12 cellular contexts compared by ENCODE assay signal in the genomic region with DNA sequence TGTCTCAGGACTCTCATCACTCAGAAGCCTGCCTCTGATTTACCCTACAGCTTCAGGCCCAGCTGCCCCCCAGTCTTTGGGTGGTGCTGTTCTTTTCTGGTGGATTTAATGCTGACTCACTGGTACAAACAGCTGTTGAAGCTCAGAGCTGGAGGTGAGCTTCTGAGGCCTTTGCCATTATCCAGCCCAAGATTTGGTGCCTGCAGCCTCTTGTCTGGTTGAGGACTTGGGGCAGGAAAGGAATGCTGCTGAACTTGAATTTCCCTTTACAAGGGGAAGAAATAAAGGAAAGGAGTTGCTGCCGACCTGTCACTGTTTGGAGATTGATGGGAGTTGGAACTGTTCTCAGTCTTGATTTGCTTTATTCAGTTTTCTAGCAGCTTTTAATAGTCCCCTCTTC. TPM values are rescaled to one million over a fixed set of nuclear protein-coding genes. Genes with fewer than 3 reads are reported as not detected.
DNase-seq lines count a peak whose midpoint lies in the region; ATAC-seq and TF ChIP-seq lines count a peak whose summit lies in the region.
"Had no signal": no experiment of that assay in that cellular context is flagged by ENCODE, and none has a peak within 500 bp of the region (broad histone marks: within the 10 kb centered on the region; RNA-seq: fewer than 3 reads in every experiment).

No MANE protein-coding gene starts in this region.

- no peak for TF ChIP-seq EP300 in stomach (IDR thresholded peaks at IDR 0.05)

- H3K4me3 ChIP-seq in adrenal gland (no peak overlapping the region), stomach (no peak overlapping the region)

- peak overlapping the region; percentile 59 for H3K27ac Mint-ChIP-seq in activated CD4-positive, alpha-beta T cell treated with anti-CD3 and anti-CD28 coated beads for 36 hours
- no peak overlapping the region for H3K27ac Mint-ChIP-seq in activated CD4-positive, alpha-beta T cell treated with anti-CD3 and anti-CD28 coated beads, Interleukin-2, amount 10 ng/mL, durations not matched to agents 24 days and 14 days

- CTCF ChIA-PET in activated CD4-positive, alpha-beta T cell treated with anti-CD3 and anti-CD28 coated beads for 36 hours (lab: Charles Lee): interaction anchor here (0.6 to 2.5 kb wide), 8 partner anchors 10 to 527 kb away, joined by 3 to 6 read pairs (median 4); no protein-coding TSS in a partner anchor
- CTCF ChIA-PET in HEK293T (lab: Yijun Ruan, JAX): no interaction called here

- TF ChIP-seq POLR2A in adrenal gland (IDR thresholded peaks at IDR 0.05): no peak
- TF ChIP-seq POLR2A in stomach (IDR thresholded peaks at IDR 0.05): no peak

- peak overlapping the region in 3 of 5 donors; percentile 54 to 90 (median 63) for H3K27ac ChIP-seq in adrenal gland
- H3K27ac ChIP-seq in stomach: peak overlapping the region in 4 of 5 donors; percentile 24 to 37 (median 28)

- peaks cover 0 to 68% of the 10 kb centered on the region in 2 donors for H3K36me3 ChIP-seq in adrenal gland (replicated peaks in 1 of 2)
- peaks cover 50 to 94% (median 92%) of the 10 kb centered on the region in 4 donors for H3K36me3 ChIP-seq in stomach

- intact Hi-C loops in activated CD4-positive, alpha-beta T cell treated with anti-CD3 and anti-CD28 coated beads for 36 hours (cut with DNase I, micrococcal nuclease): no loop called here
- intact Hi-C loops in activated CD4-positive, alpha-beta T cell treated with anti-CD3 and anti-CD28 coated beads, Interleukin-2, amount 10 ng/mL, durations not matched to agents 24 days and 14 days (cut with micrococcal nuclease): no loop called here
- intact Hi-C loops in adrenal gland (cut with DNase I) (no loop called here), stomach (cut with DNase I; ENCODE audit: low total_unique reads) (loop anchor here (10.0 kb wide), 1 partner anchor 46 kb away; no protein-coding TSS in a partner anchor)

- no peaks in the 10 kb centered on the region for H3K9me3 Mint-ChIP-seq in activated CD4-positive, alpha-beta T cell treated with anti-CD3 and anti-CD28 coated beads for 36 hours (ENCODE audit: low read depth)
- no peaks in the 10 kb centered on the region for H3K9me3 Mint-ChIP-seq in activated CD4-positive, alpha-beta T cell treated with anti-CD3 and anti-CD28 coated beads, Interleukin-2, amount 10 ng/mL, durations not matched to agents 24 days and 14 days

- in situ Hi-C loops in ACHN (cut with HindIII; ENCODE audit: low pct_ligation_motif_present, low pct_unique_long_range_greater_than_20kb, low sequenced_read_pairs): no loop called here

- H3K4me1 Mint-ChIP-seq in activated CD4-positive, alpha-beta T cell treated with anti-CD3 and anti-CD28 coated beads for 36 hours: no peaks in the 10 kb centered on the region
- H3K4me1 Mint-ChIP-seq in activated CD4-positive, alpha-beta T cell treated with anti-CD3 and anti-CD28 coated beads, Interleukin-2, amount 10 ng/mL, durations not matched to agents 24 days and 14 days: peaks cover 9% of the 10 kb centered on the region

- no peak for TF ChIP-seq CTCF in adrenal gland (IDR thresholded peaks at IDR 0.05)
- TF ChIP-seq CTCF in stomach (IDR thresholded peaks at IDR 0.05): no peak

- H3K36me3 Mint-ChIP-seq in activated CD4-positive, alpha-beta T cell treated with anti-CD3 and anti-CD28 coated beads for 36 hours (ENCODE audit: low read depth): peaks cover 60% of the 10 kb centered on the region
- H3K36me3 Mint-ChIP-seq in activated CD4-positive, alpha-beta T cell treated with anti-CD3 and anti-CD28 coated beads, Interleukin-2, amount 10 ng/mL, durations not matched to agents 24 days and 14 days (ENCODE audit: low read depth): peaks cover 64% of the 10 kb centered on the region

- no peaks in the 10 kb centered on the region for H3K27me3 ChIP-seq in adrenal gland
- H3K27me3 ChIP-seq in stomach: no peaks in the 10 kb centered on the region

- POLR2A ChIA-PET in activated CD4-positive, alpha-beta T cell treated with anti-CD3 and anti-CD28 coated beads for 36 hours (lab: Charles Lee): interaction anchor here (0.6 kb wide), 1 partner anchor 332 kb away, joined by 3 read pairs; no protein-coding TSS in a partner anchor
- POLR2A ChIA-PET in HEK293T (lab: Yijun Ruan, JAX): interaction anchor here (0.6 to 2.3 kb wide), 5 partner anchors 9 to 55 kb away, joined by 3 to 17 read pairs (median 3); no protein-coding TSS in a partner anchor

- no peaks in the 10 kb centered on the region for H3K27me3 Mint-ChIP-seq in activated CD4-positive, alpha-beta T cell treated with anti-CD3 and anti-CD28 coated beads for 36 hours
- no peaks in the 10 kb centered on the region for H3K27me3 Mint-ChIP-seq in activated CD4-positive, alpha-beta T cell treated with anti-CD3 and anti-CD28 coated beads, Interleukin-2, amount 10 ng/mL, durations not matched to agents 24 days and 14 days

- H3K4me1 ChIP-seq in adrenal gland (replicated peaks in 1 of 2) (peaks cover 8 to 18% of the 10 kb centered on the region in 2 donors), stomach (peaks cover 4 to 13% (median 11%) of the 10 kb centered on the region in 4 donors)

- H3K9me3 ChIP-seq in adrenal gland (replicated peaks in 1 of 3): no peaks in the 10 kb centered on the region
- no peaks in the 10 kb centered on the region for H3K9me3 ChIP-seq in stomach

- no peak for ATAC-seq in activated CD4-positive, alpha-beta T cell treated with anti-CD3 and anti-CD28 coated beads for 36 hours
- ATAC-seq in HG03521 (IDR thresholded peaks at IDR 0.05; ENCODE audit: unreplicated experiment): no peak

- H3K4me3 Mint-ChIP-seq in activated CD4-positive, alpha-beta T cell treated with anti-CD3 and anti-CD28 coated beads for 36 hours: no peak overlapping the region
- no peak overlapping the region for H3K4me3 Mint-ChIP-seq in activated CD4-positive, alpha-beta T cell treated with anti-CD3 and anti-CD28 coated beads, Interleukin-2, amount 10 ng/mL, durations not matched to agents 24 days and 14 days

- 15 to 40% (median 33%) methylated on average over 1 of the region's 1 CpG for WGBS in adrenal gland, 4 donors
- 13 to 31% (median 25%) methylated on average over 1 of the region's 1 CpG for WGBS in stomach, 5 donors

- no peak for DNase-seq in activated CD4-positive, alpha-beta T cell treated with anti-CD3 and anti-CD28 coated beads for 36 hours
- DNase-seq in activated CD4-positive, alpha-beta T cell treated with anti-CD3 and anti-CD28 coated beads, Interleukin-2, amount 10 ng/mL, durations not matched to agents 24 days and 14 days: no peak
- DNase-seq in adrenal gland: no peak
- peak; percentile 43 for DNase-seq in iPS-NIHi11 (ENCODE audit: low spot score)
- no peak for DNase-seq in stomach
- DNase-seq in ACHN: no peak
- no peak for DNase-seq in HEK293T (ENCODE audit: extremely low spot score)
- DNase-seq: activated gamma-delta T cell; midbrain; NK-92 treated with Interleukin-12 subunit alpha and Interleukin-12 subunit beta, amount 100 ng/mL, for 24 hours; T-helper 9 cell had no signal

TF ChIP-seq in HEK293T, 16 proteins besides CTCF, POLR2A, EP300 and RAD21:
- TF ChIP-seq L3MBTL2 (conservative IDR thresholded peaks at IDR 0.05): no peak

RNA-seq across cellular contexts. Expression of gene ABCF1, which starts 19.8 kb away (rescaled TPM):
- total RNA-seq in activated CD4-positive, alpha-beta T cell treated with anti-CD3 and anti-CD28 coated beads for 36 hours: 100 to 1,000 TPM in 1 of 2 experiments, 10 to 100 TPM in 1; 100.0 to 105 TPM
- total RNA-seq in activated CD4-positive, alpha-beta T cell treated with anti-CD3 and anti-CD28 coated beads, Interleukin-2, amount 10 ng/mL, durations not matched to agents 24 days and 14 days: 123 and 125 TPM in 2 replicates
- total RNA-seq in adrenal gland: 10 to 100 TPM; 24.6 to 53.1 (median 36.2) TPM
- polyA plus RNA-seq in adrenal gland: 10 to 100 TPM; 18.7 to 75.2 (median 41.3) TPM
- 10 to 100 TPM in 4 of 5 donors, 1 to 10 TPM in 1; 7.6 to 32.6 (median 28.3) TPM for total RNA-seq in stomach
- polyA plus RNA-seq in stomach: 10 to 100 TPM; 17.1 to 28.0 (median 26.8) TPM

RNA-seq across cellular contexts. Expression of gene PPP1R10, which starts 26.0 kb away (rescaled TPM):
- total RNA-seq in activated CD4-positive, alpha-beta T cell treated with anti-CD3 and anti-CD28 coated beads for 36 hours: 10 to 100 TPM; 75.6 to 100.0 TPM
- total RNA-seq in activated CD4-positive, alpha-beta T cell treated with anti-CD3 and anti-CD28 coated beads, Interleukin-2, amount 10 ng/mL, durations not matched to agents 24 days and 14 days: 106 and 107 TPM in 2 replicates
- total RNA-seq in adrenal gland (100 to 1,000 TPM in 1 of 8 donors, 10 to 100 TPM in 7; 33.3 to 102 (median 72.0) TPM), stomach (100 to 1,000 TPM in 2 of 5 donors, 10 to 100 TPM in 3; 27.4 to 164 (median 50.1) TPM)
- polyA plus RNA-seq in adrenal gland (10 to 100 TPM; 28.8 to 99.1 (median 61.1) TPM), stomach (10 to 100 TPM in 2 of 3 donors, 1 to 10 TPM in 1; 9.9 to 20.2 (median 17.7) TPM)

RNA-seq across cellular contexts. Expression of gene MRPS18B, which starts 26.6 kb away (rescaled TPM):
- 100 to 1,000 TPM; 111 to 114 TPM for total RNA-seq in activated CD4-positive, alpha-beta T cell treated with anti-CD3 and anti-CD28 coated beads for 36 hours
- 79.4 and 83.6 TPM in 2 replicates for total RNA-seq in activated CD4-positive, alpha-beta T cell treated with anti-CD3 and anti-CD28 coated beads, Interleukin-2, amount 10 ng/mL, durations not matched to agents 24 days and 14 days
- total RNA-seq in adrenal gland (100 to 1,000 TPM in 1 of 8 donors, 10 to 100 TPM in 7; 51.0 to 105 (median 74.8) TPM), stomach (10 to 100 TPM in 4 of 5 donors, 1 to 10 TPM in 1; 6.4 to 54.8 (median 28.5) TPM)
- polyA plus RNA-seq in adrenal gland (10 to 100 TPM; 43.0 to 90.5 (median 48.5) TPM), stomach (10 to 100 TPM; 51.3 to 71.2 (median 61.6) TPM)

RNA-seq across cellular contexts. Expression of gene PRR3, which starts 33.9 kb away (rescaled TPM):
- 10 to 100 TPM; 29.4 to 45.8 TPM for total RNA-seq in activated CD4-positive, alpha-beta T cell treated with anti-CD3 and anti-CD28 coated beads for 36 hours
- total RNA-seq in activated CD4-positive, alpha-beta T cell treated with anti-CD3 and anti-CD28 coated beads, Interleukin-2, amount 10 ng/mL, durations not matched to agents 24 days and 14 days: 38.2 and 39.7 TPM in 2 replicates
- total RNA-seq in adrenal gland (10 to 100 TPM in 4 of 8 donors, 1 to 10 TPM in 4; 1.8 to 14.7 (median 9.7) TPM), stomach (10 to 100 TPM in 2 of 5 donors, under 1 TPM in 1, not detected in 2; 0.89 to 10.7 (median 10.5) TPM)
- polyA plus RNA-seq in adrenal gland (10 to 100 TPM; 20.3 to 25.5 (median 22.8) TPM), stomach (1 to 10 TPM; 4.1 to 7.1 (median 5.5) TPM)

RNA-seq across cellular contexts. Expression of gene GNL1, which starts 34.7 kb away (rescaled TPM):
- total RNA-seq in activated CD4-positive, alpha-beta T cell treated with anti-CD3 and anti-CD28 coated beads for 36 hours: 100 to 1,000 TPM in 1 of 2 experiments, 10 to 100 TPM in 1; 91.3 to 104 TPM
- 80.9 and 93.0 TPM in 2 replicates for total RNA-seq in activated CD4-positive, alpha-beta T cell treated with anti-CD3 and anti-CD28 coated beads, Interleukin-2, amount 10 ng/mL, durations not matched to agents 24 days and 14 days
- total RNA-seq in adrenal gland (10 to 100 TPM; 27.4 to 75.6 (median 57.7) TPM), stomach (10 to 100 TPM; 12.7 to 39.7 (median 19.2) TPM)
- polyA plus RNA-seq in adrenal gland (10 to 100 TPM; 33.2 to 86.7 (median 72.5) TPM), stomach (10 to 100 TPM; 42.6 to 53.3 (median 48.9) TPM)
